1 cellular context compared by ENCODE assay signal in genomic region chr5:173614591-173614990, GRCh38.
TF ChIP-seq lines count a peak whose summit lies in the region.

No MANE protein-coding gene starts in this region.

TF ChIP-seq in GM23338, 12 proteins besides CTCF, POLR2A, EP300 and RAD21 (continued from another document):
- no peak for TF ChIP-seq ZNF462 (CRISPR knock-in tag; IDR thresholded peaks at IDR 0.05)
- TF ChIP-seq REST (IDR thresholded peaks at IDR 0.05; ENCODE audit: unreplicated experiment) = no peak
